20 cellular contexts compared by ENCODE assay signal in the genomic region with DNA sequence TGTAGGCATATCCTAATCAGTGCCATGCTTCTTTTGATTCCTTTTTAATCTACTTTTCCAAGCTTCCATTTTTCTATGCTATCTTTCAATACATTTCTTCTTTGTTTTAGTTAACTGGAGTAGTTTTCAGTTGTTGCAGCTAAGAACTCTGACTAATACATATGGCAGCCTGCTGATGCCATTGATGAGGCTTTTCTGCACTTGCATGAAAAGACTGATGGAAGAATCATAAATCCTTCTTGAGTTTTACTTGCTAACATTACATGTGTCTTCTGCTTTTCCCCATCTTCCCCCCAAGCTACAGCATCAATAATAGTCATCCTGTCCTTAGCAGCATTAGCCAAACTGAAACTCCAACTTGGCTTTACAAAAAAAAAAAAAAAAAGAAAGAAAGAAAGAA.
A peak's percentile ranks its signal among the peaks of the same experiment; 100 is the strongest.
DNase-seq lines count a peak whose midpoint lies in the region; ATAC-seq and TF ChIP-seq lines count a peak whose summit lies in the region.
"Had no signal": no experiment of that assay in that cellular context is flagged by ENCODE, and none has a peak within 500 bp of the region (broad histone marks: within the 10 kb centered on the region; RNA-seq: fewer than 3 reads in every experiment).

No MANE protein-coding gene starts in this region.

- H4K5ac ChIP-seq in IMR-90 (ENCODE audit: low read depth, low read length): no peak overlapping the region

- H2AK9ac ChIP-seq in IMR-90 (replicated peaks; ENCODE audit: low read depth, low read length, poor library complexity): no peak overlapping the region

- H3K27ac ChIP-seq in IMR-90 (ENCODE audit: insufficient read depth, low read length) (no peak overlapping the region), WERI-Rb-1 (no peak overlapping the region), lower lobe of right lung (no peak overlapping the region), SJCRH30 (no peak overlapping the region)
- H3K27ac ChIP-seq: BLaER1, RWPE1 had no signal

- no TSS peak for BruUV-seq in IMR-90 (replicated peaks; lab: Mats Ljungman, UMichigan)

- DNase-seq in IMR-90 (peak; percentile 16), astrocyte of the spinal cord (ENCODE audit: low read depth, low spot score) (peak; percentile 14), foreskin fibroblast (peak; percentile 41 to 69), WERI-Rb-1 (no peak), cerebellar nuclear complex (lab: John Stamatoyannopoulos, UW) (no peak), lower lobe of right lung (no peak), SJCRH30 (no peak)
- DNase-seq: Caco-2; CD4-positive, alpha-beta T cell; DMS 273 treated with DMSO at 0.1 percent for 48 hours; DND-41; MG63; NCI-H1417; NCI-H1694 treated with DMSO at 0.1 percent for 48 hours; NCI-H2081 treated with DMSO at 0.1 percent for 48 hours; NCI-H510A; SHP77 treated with DMSO at 0.1 percent for 48 hours had no signal

- H3K9me3 ChIP-seq in IMR-90 (ENCODE audit: control insufficient read depth, insufficient read depth, low read length) (no peaks in the 10 kb centered on the region), WERI-Rb-1 (ENCODE audit: severe bottlenecking) (no peaks in the 10 kb centered on the region), lower lobe of right lung (no peaks in the 10 kb centered on the region), SJCRH30 (replicated peaks) (no peaks in the 10 kb centered on the region)
- H3K9me3 ChIP-seq: BLaER1, Caco-2, MG63 had no signal

- TF ChIP-seq POLR2A in IMR-90 (IDR thresholded peaks at IDR 0.05; ENCODE audit: low read depth, low read length): no peak

- TF ChIP-seq CTCF in IMR-90 (conservative IDR thresholded peaks at IDR 0.05; ENCODE audit: low read depth, low read length) (no peak), astrocyte of the spinal cord (IDR thresholded peaks at IDR 0.05; ENCODE audit: low read depth, low read length) (no peak), foreskin fibroblast (IDR thresholded peaks at IDR 0.05; ENCODE audit: low read depth, low read length) (no peak), WERI-Rb-1 (IDR thresholded peaks at IDR 0.05; ENCODE audit: low read depth, low read length) (no peak), lower lobe of right lung (IDR thresholded peaks at IDR 0.05) (no peak)

- no peak overlapping the region for H4K91ac ChIP-seq in IMR-90 (ENCODE audit: insufficient read depth, low read depth, low read length)

- intact Hi-C loops in IMR-90 (cut with micrococcal nuclease) (no loop called here), lower lobe of right lung (cut with DNase I) (no loop called here)

- no peaks in the 10 kb centered on the region for H4K20me1 ChIP-seq in IMR-90 (ENCODE audit: insufficient read depth, low read length)
- H4K20me1 ChIP-seq: BLaER1 had no signal

- H3K4me1 ChIP-seq in IMR-90 (ENCODE audit: control insufficient read depth, insufficient read depth, low read length) (no peaks in the 10 kb centered on the region), lower lobe of right lung (no peaks in the 10 kb centered on the region), SJCRH30 (no peaks in the 10 kb centered on the region)
- H3K4me1 ChIP-seq: BLaER1, Caco-2 had no signal

- no peaks in the 10 kb centered on the region for H3K9me1 ChIP-seq in IMR-90 (ENCODE audit: insufficient read depth, low read length)

- no peak overlapping the region for H2AFZ ChIP-seq in IMR-90 (replicated peaks; ENCODE audit: low read length, poor library complexity)

- CTCF ChIA-PET in IMR-90 (lab: Yijun Ruan, JAX): interaction anchor here (0.6 kb wide), 1 partner anchor 1039 kb away, joined by 3 read pairs; no protein-coding TSS in a partner anchor

- H3K79me1 ChIP-seq in IMR-90 (ENCODE audit: low read depth in 1 of 2, low read length in 2 of 2): no peaks in the 10 kb centered on the region

- no peak overlapping the region for H4K8ac ChIP-seq in IMR-90 (ENCODE audit: low read depth in 2 of 2, low read length in 2 of 2)

- no peak overlapping the region for H2BK120ac ChIP-seq in IMR-90 (ENCODE audit: low read depth, low read length)

- no peak overlapping the region for H3K18ac ChIP-seq in IMR-90 (ENCODE audit: low read depth, low read length)

- ATAC-seq in IMR-90 (ENCODE audit: low read depth) (no peak), lower lobe of right lung (no peak)
- ATAC-seq: K562 had no signal

- no peak overlapping the region for H3K4ac ChIP-seq in IMR-90 (ENCODE audit: low read depth, low read length)

- in situ Hi-C loops in IMR-90 (cut with MboI; ENCODE audit: low sequenced_read_pairs): no loop called here
- in situ Hi-C loops in astrocyte of the spinal cord (cut with HindIII; ENCODE audit: low sequenced_read_pairs): no loop called here

- dilution Hi-C loops in IMR-90 (cut with HindIII; ENCODE audit: low sequenced_read_pairs, unreplicated experiment): no loop called here

- TF ChIP-seq RAD21 in IMR-90 (IDR thresholded peaks at IDR 0.05; ENCODE audit: low read length): no peak

- H2BK20ac ChIP-seq in IMR-90 (ENCODE audit: low read depth, low read length): no peak overlapping the region

- H3K4me2 ChIP-seq in IMR-90 (ENCODE audit: low read depth, low read length): no peak overlapping the region
- H3K4me2 ChIP-seq: BLaER1 had no signal

- H3K14ac ChIP-seq in IMR-90 (replicated peaks; ENCODE audit: low read depth, low read length): no peak overlapping the region

- POLR2A ChIA-PET in IMR-90 (lab: Charles Lee; ENCODE audit: unreplicated experiment): no interaction called here

- no peak overlapping the region for H3K56ac ChIP-seq in IMR-90 (ENCODE audit: extremely low read depth, insufficient read depth, low read length)

- H2AK5ac ChIP-seq in IMR-90 (ENCODE audit: low read depth, low read length): no peak overlapping the region

- H3K4me3 ChIP-seq in IMR-90 (ENCODE audit: insufficient read depth, low read depth, low read length): no peak overlapping the region
- H3K4me3 ChIP-seq in astrocyte of the spinal cord (ENCODE audit: low read depth, low read length): no peak overlapping the region
- H3K4me3 ChIP-seq in foreskin fibroblast (ENCODE audit: low read depth in 1 of 2, low read length in 2 of 2): no peak overlapping the region
- H3K4me3 ChIP-seq in WERI-Rb-1 (ENCODE audit: low read depth, low read length): no peak overlapping the region
- H3K4me3 ChIP-seq in lower lobe of right lung: no peak overlapping the region
- H3K4me3 ChIP-seq in SJCRH30: no peak overlapping the region
- H3K4me3 ChIP-seq: BLaER1, K562, MG63 had no signal

- no peak overlapping the region for H2BK5ac ChIP-seq in IMR-90 (ENCODE audit: low read depth, low read length, poor library complexity, severe bottlenecking)

- no peak overlapping the region for H3K9ac ChIP-seq in IMR-90 (ENCODE audit: low read depth, low read length)
- H3K9ac ChIP-seq: BLaER1 had no signal

- no peak overlapping the region for H2BK15ac ChIP-seq in IMR-90 (ENCODE audit: low read depth, low read length)

- H3K27me3 ChIP-seq in IMR-90 (ENCODE audit: control insufficient read depth, insufficient read depth, low read length) (no peaks in the 10 kb centered on the region), WERI-Rb-1 (ENCODE audit: insufficient read depth, low read depth, severe bottlenecking) (no peaks in the 10 kb centered on the region), lower lobe of right lung (ENCODE audit: low read depth) (no peaks in the 10 kb centered on the region), SJCRH30 (no peaks in the 10 kb centered on the region)
- H3K27me3 ChIP-seq: BLaER1, MG63 had no signal

- H3K23ac ChIP-seq in IMR-90 (ENCODE audit: low read depth, low read length): no peak overlapping the region

- H3K36me3 ChIP-seq in IMR-90 (ENCODE audit: control insufficient read depth, insufficient read depth, low read length) (no peaks in the 10 kb centered on the region), WERI-Rb-1 (no peaks in the 10 kb centered on the region), lower lobe of right lung (no peaks in the 10 kb centered on the region), SJCRH30 (no peaks in the 10 kb centered on the region)
- H3K36me3 ChIP-seq: BLaER1, MG63 had no signal

TF ChIP-seq in IMR-90, 13 proteins besides CTCF, POLR2A, EP300 and RAD21:
- no peak for TF ChIP-seq BHLHE40 (IDR thresholded peaks at IDR 0.05; ENCODE audit: low read depth, low read length)
- no peak for TF ChIP-seq RCOR1 (IDR thresholded peaks at IDR 0.05; ENCODE audit: insufficient replicate concordance, low read length)
- no peak for TF ChIP-seq MAZ (IDR thresholded peaks at IDR 0.05; ENCODE audit: borderline replicate concordance, low read depth, low read length)
- TF ChIP-seq FOS (IDR thresholded peaks at IDR 0.05; ENCODE audit: low read depth, low read length): no peak
- TF ChIP-seq SMC3 (IDR thresholded peaks at IDR 0.05; ENCODE audit: low read depth, low read length): no peak
- TF ChIP-seq, protein P1, sequence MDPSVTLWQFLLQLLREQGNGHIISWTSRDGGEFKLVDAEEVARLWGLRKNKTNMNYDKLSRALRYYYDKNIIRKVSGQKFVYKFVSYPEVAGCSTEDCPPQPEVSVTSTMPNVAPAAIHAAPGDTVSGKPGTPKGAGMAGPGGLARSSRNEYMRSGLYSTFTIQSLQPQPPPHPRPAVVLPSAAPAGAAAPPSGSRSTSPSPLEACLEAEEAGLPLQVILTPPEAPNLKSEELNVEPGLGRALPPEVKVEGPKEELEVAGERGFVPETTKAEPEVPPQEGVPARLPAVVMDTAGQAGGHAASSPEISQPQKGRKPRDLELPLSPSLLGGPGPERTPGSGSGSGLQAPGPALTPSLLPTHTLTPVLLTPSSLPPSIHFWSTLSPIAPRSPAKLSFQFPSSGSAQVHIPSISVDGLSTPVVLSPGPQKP (IDR thresholded peaks at IDR 0.05; ENCODE audit: borderline replicate concordance, low read depth, low read length): no peak
- no peak for TF ChIP-seq CHD1 (IDR thresholded peaks at IDR 0.05; ENCODE audit: low read depth, low read length)
- TF ChIP-seq RFX5 (IDR thresholded peaks at IDR 0.05; ENCODE audit: low read depth, low read length): no peak
- TF ChIP-seq NFE2L2 (IDR thresholded peaks at IDR 0.05; ENCODE audit: low read depth, low read length): no peak
- TF ChIP-seq MAFK (IDR thresholded peaks at IDR 0.05; ENCODE audit: low read depth, low read length): no peak
- TF ChIP-seq, protein P2, sequence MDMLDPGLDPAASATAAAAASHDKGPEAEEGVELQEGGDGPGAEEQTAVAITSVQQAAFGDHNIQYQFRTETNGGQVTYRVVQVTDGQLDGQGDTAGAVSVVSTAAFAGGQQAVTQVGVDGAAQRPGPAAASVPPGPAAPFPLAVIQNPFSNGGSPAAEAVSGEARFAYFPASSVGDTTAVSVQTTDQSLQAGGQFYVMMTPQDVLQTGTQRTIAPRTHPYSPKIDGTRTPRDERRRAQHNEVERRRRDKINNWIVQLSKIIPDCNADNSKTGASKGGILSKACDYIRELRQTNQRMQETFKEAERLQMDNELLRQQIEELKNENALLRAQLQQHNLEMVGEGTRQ (IDR thresholded peaks at IDR 0.05; ENCODE audit: low read depth, low read length): no peak
- no peak for TF ChIP-seq CEBPB (IDR thresholded peaks at IDR 0.05; ENCODE audit: low read depth, low read length)
- no peak for TF ChIP-seq MXI1 (IDR thresholded peaks at IDR 0.05; ENCODE audit: borderline replicate concordance, low read depth, low read length)

Comparison
In these comparisons a context has a peak if more than half of its experiments do, and no peak if none do; other contexts are left out.
1. DNase-seq: peak in IMR-90 (single experiment), astrocyte of the spinal cord (single experiment) and foreskin fibroblast (2 of 2); none in WERI-Rb-1 (single experiment), cerebellar nuclear complex (0 of 2), lower lobe of right lung (single experiment) and SJCRH30 (0 of 2).